Comparison of ENCODE assay signal across 2 cellular contexts in genomic region chr17:8140058-8140412, GRCh38.
TF ChIP-seq lines count a peak whose summit lies in the region.

No MANE protein-coding gene starts in this region.

TF ChIP-seq in SK-N-SH, 30 proteins besides CTCF, POLR2A, EP300 and RAD21:
- TF ChIP-seq SIN3A (IDR thresholded peaks at IDR 0.05; ENCODE audit: borderline replicate concordance, low read depth, low read length) (no peak), NRF1 (IDR thresholded peaks at IDR 0.05; ENCODE audit: low read depth, low read length) (no peak), USF1 (IDR thresholded peaks at IDR 0.05; ENCODE audit: borderline replicate concordance, low read depth) (no peak), USF2 (IDR thresholded peaks at IDR 0.05; ENCODE audit: borderline replicate concordance, low read depth, low read length) (no peak), NFIC (IDR thresholded peaks at IDR 0.05; ENCODE audit: borderline replicate concordance) (no peak), JUND (IDR thresholded peaks at IDR 0.05) (no peak), GATA2 (CRISPR knock-in tag; IDR thresholded peaks at IDR 0.05) (no peak), RXRA (IDR thresholded peaks at IDR 0.05; ENCODE audit: borderline replicate concordance, low read depth) (no peak)

TF ChIP-seq in SK-N-SH treated with all-trans-retinoic acid at 6 μM for 48 hours, 23 proteins besides CTCF, POLR2A, EP300 and RAD21:
- TF ChIP-seq CSRNP3 (CRISPR knock-in tag; IDR thresholded peaks at IDR 0.05) (no peak), ZNF8 (CRISPR knock-in tag; IDR thresholded peaks at IDR 0.05) (no peak), ZNF70 (CRISPR knock-in tag; IDR thresholded peaks at IDR 0.05) (no peak), ZFP30 (CRISPR knock-in tag; IDR thresholded peaks at IDR 0.05) (no peak), ISL1 (CRISPR knock-in tag; IDR thresholded peaks at IDR 0.05) (no peak), TOX (CRISPR knock-in tag; IDR thresholded peaks at IDR 0.05; ENCODE audit: borderline replicate concordance) (no peak), PPARA (CRISPR knock-in tag; IDR thresholded peaks at IDR 0.05; ENCODE audit: borderline replicate concordance) (no peak), TSHZ2 (CRISPR knock-in tag; IDR thresholded peaks at IDR 0.05) (no peak), RARB (CRISPR knock-in tag; IDR thresholded peaks at IDR 0.05) (no peak), GLIS3 (CRISPR knock-in tag; IDR thresholded peaks at IDR 0.05) (no peak), BACH2 (CRISPR knock-in tag; IDR thresholded peaks at IDR 0.05; ENCODE audit: borderline replicate concordance) (no peak), SNAI2 (CRISPR knock-in tag; IDR thresholded peaks at IDR 0.05) (no peak), ZFP3 (CRISPR knock-in tag; IDR thresholded peaks at IDR 0.05) (no peak), OSR1 (CRISPR knock-in tag; IDR thresholded peaks at IDR 0.05) (no peak), TCF4 (CRISPR knock-in tag; IDR thresholded peaks at IDR 0.05; ENCODE audit: borderline replicate concordance) (no peak), ESRRG (CRISPR knock-in tag; IDR thresholded peaks at IDR 0.05) (no peak)
